In the genomic region with DNA sequence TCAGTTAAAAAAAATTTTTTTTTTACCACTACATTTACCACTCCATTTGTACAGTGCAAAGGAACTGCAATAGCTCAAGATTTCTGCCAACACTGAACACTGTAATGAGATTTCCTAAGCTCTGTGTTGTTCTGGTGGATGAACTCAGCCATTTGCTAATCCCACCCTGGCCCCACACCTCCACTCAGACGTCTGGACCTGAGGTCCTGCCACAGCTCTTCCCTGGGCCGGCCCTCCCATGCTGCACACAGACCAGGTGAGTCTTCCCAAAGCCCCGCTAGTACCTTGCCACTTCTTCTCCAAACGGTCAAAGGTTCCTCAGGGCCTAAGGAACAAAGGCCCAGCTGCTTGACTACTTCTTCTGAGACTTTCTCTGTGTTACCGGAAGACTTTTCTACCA, we compare ENCODE assay signal across 12 cellular contexts. TPM values are rescaled to one million over a fixed set of nuclear protein-coding genes. Genes with fewer than 3 reads are reported as not detected.
A peak's percentile ranks its signal among the peaks of the same experiment; 100 is the strongest.
DNase-seq lines count a peak whose midpoint lies in the region; ATAC-seq and TF ChIP-seq lines count a peak whose summit lies in the region.
"Had no signal": no experiment of that assay in that cellular context is flagged by ENCODE, and none has a peak within 500 bp of the region (broad histone marks: within the 10 kb centered on the region; RNA-seq: fewer than 3 reads in every experiment).

No MANE protein-coding gene starts in this region.

- H3K36me3 Mint-ChIP-seq in activated CD4-positive, alpha-beta T cell treated with anti-CD3 and anti-CD28 coated beads, Interleukin-2, amount 10 ng/mL, durations not matched to agents 24 days and 14 days (ENCODE audit: low read depth): peaks cover 12% of the 10 kb centered on the region
- peaks cover 26% of the 10 kb centered on the region for H3K36me3 Mint-ChIP-seq in activated CD4-positive, alpha-beta T cell treated with anti-CD3 and anti-CD28 coated beads, Interleukin-2, amount 10 ng/mL, durations not matched to agents 7 days and 5 days (ENCODE audit: low read depth)
- H3K36me3 Mint-ChIP-seq in central memory CD8-positive, alpha-beta T cell (ENCODE audit: insufficient read depth): peaks cover 11% of the 10 kb centered on the region
- peaks cover 22% of the 10 kb centered on the region for H3K36me3 Mint-ChIP-seq in memory B cell

- no peak for TF ChIP-seq CTCF in suprapubic skin (IDR thresholded peaks at IDR 0.05)

- H3K27me3 ChIP-seq in suprapubic skin: no peaks in the 10 kb centered on the region

- no peak overlapping the region for H3K4me3 ChIP-seq in suprapubic skin
- H3K4me3 ChIP-seq: mucosa of descending colon had no signal

- peaks cover 83% of the 10 kb centered on the region for H3K4me1 ChIP-seq in suprapubic skin

- H3K9me3 ChIP-seq in suprapubic skin: no peaks in the 10 kb centered on the region
- H3K9me3 ChIP-seq: mucosa of descending colon had no signal

- TF ChIP-seq EP300 in suprapubic skin (IDR thresholded peaks at IDR 0.05): no peak

- no peak for ATAC-seq in central memory CD8-positive, alpha-beta T cell (replicated peaks; ENCODE audit: extremely low read depth, poor library complexity, severe bottlenecking)
- ATAC-seq in memory B cell (ENCODE audit: low read depth) (no peak), GM19467 (IDR thresholded peaks at IDR 0.05; ENCODE audit: unreplicated experiment) (no peak)

- WGBS in suprapubic skin: 82% methylated on average over 5 of the region's 5 CpGs

- peak overlapping the region; percentile 71 for H3K27ac Mint-ChIP-seq in activated CD4-positive, alpha-beta T cell treated with anti-CD3 and anti-CD28 coated beads, Interleukin-2, amount 10 ng/mL, durations not matched to agents 24 days and 14 days
- no peak overlapping the region for H3K27ac Mint-ChIP-seq in activated CD4-positive, alpha-beta T cell treated with anti-CD3 and anti-CD28 coated beads, Interleukin-2, amount 10 ng/mL, durations not matched to agents 7 days and 5 days
- H3K27ac Mint-ChIP-seq in central memory CD8-positive, alpha-beta T cell (ENCODE audit: low read depth): peak overlapping the region; percentile 30
- H3K27ac Mint-ChIP-seq in memory B cell: peak overlapping the region; percentile 28

- CTCF ChIA-PET in activated CD4-positive, alpha-beta T cell treated with anti-CD3 and anti-CD28 coated beads, Interleukin-2, amount 10 ng/mL, durations not matched to agents 7 days and 5 days (lab: Charles Lee): interaction anchor here (0.6 kb wide), 1 partner anchor 16 kb away, joined by 3 read pairs; no protein-coding TSS in a partner anchor

- no peaks in the 10 kb centered on the region for H3K9me3 Mint-ChIP-seq in activated CD4-positive, alpha-beta T cell treated with anti-CD3 and anti-CD28 coated beads, Interleukin-2, amount 10 ng/mL, durations not matched to agents 24 days and 14 days
- no peaks in the 10 kb centered on the region for H3K9me3 Mint-ChIP-seq in activated CD4-positive, alpha-beta T cell treated with anti-CD3 and anti-CD28 coated beads, Interleukin-2, amount 10 ng/mL, durations not matched to agents 7 days and 5 days
- no peaks in the 10 kb centered on the region for H3K9me3 Mint-ChIP-seq in central memory CD8-positive, alpha-beta T cell
- H3K9me3 Mint-ChIP-seq in memory B cell: no peaks in the 10 kb centered on the region

- peaks cover 36% of the 10 kb centered on the region for H3K4me1 Mint-ChIP-seq in activated CD4-positive, alpha-beta T cell treated with anti-CD3 and anti-CD28 coated beads, Interleukin-2, amount 10 ng/mL, durations not matched to agents 24 days and 14 days
- H3K4me1 Mint-ChIP-seq in activated CD4-positive, alpha-beta T cell treated with anti-CD3 and anti-CD28 coated beads, Interleukin-2, amount 10 ng/mL, durations not matched to agents 7 days and 5 days: peaks cover 50% of the 10 kb centered on the region
- peaks cover 61% of the 10 kb centered on the region for H3K4me1 Mint-ChIP-seq in central memory CD8-positive, alpha-beta T cell
- peaks cover 38% of the 10 kb centered on the region for H3K4me1 Mint-ChIP-seq in memory B cell

- H3K27me3 Mint-ChIP-seq in activated CD4-positive, alpha-beta T cell treated with anti-CD3 and anti-CD28 coated beads, Interleukin-2, amount 10 ng/mL, durations not matched to agents 24 days and 14 days: no peaks in the 10 kb centered on the region
- H3K27me3 Mint-ChIP-seq in activated CD4-positive, alpha-beta T cell treated with anti-CD3 and anti-CD28 coated beads, Interleukin-2, amount 10 ng/mL, durations not matched to agents 7 days and 5 days: no peaks in the 10 kb centered on the region
- no peaks in the 10 kb centered on the region for H3K27me3 Mint-ChIP-seq in central memory CD8-positive, alpha-beta T cell
- no peaks in the 10 kb centered on the region for H3K27me3 Mint-ChIP-seq in memory B cell

- POLR2A ChIA-PET in activated CD4-positive, alpha-beta T cell treated with anti-CD3 and anti-CD28 coated beads, Interleukin-2, amount 10 ng/mL, durations not matched to agents 7 days and 5 days (lab: Charles Lee): no interaction called here

- H3K27ac ChIP-seq in suprapubic skin: peak overlapping the region; percentile 84

- TF ChIP-seq POLR2A in suprapubic skin (IDR thresholded peaks at IDR 0.05): no peak

- H3K4me3 Mint-ChIP-seq in activated CD4-positive, alpha-beta T cell treated with anti-CD3 and anti-CD28 coated beads, Interleukin-2, amount 10 ng/mL, durations not matched to agents 24 days and 14 days: no peak overlapping the region
- no peak overlapping the region for H3K4me3 Mint-ChIP-seq in activated CD4-positive, alpha-beta T cell treated with anti-CD3 and anti-CD28 coated beads, Interleukin-2, amount 10 ng/mL, durations not matched to agents 7 days and 5 days
- no peak overlapping the region for H3K4me3 Mint-ChIP-seq in central memory CD8-positive, alpha-beta T cell
- no peak overlapping the region for H3K4me3 Mint-ChIP-seq in memory B cell

- peaks cover 4% of the 10 kb centered on the region for H3K36me3 ChIP-seq in suprapubic skin

- no peak for DNase-seq in activated CD4-positive, alpha-beta T cell treated with anti-CD3 and anti-CD28 coated beads, Interleukin-2, amount 10 ng/mL, durations not matched to agents 24 days and 14 days
- no peak for DNase-seq in activated CD4-positive, alpha-beta T cell treated with anti-CD3 and anti-CD28 coated beads, Interleukin-2, amount 10 ng/mL, durations not matched to agents 7 days and 5 days
- no peak for DNase-seq in central memory CD8-positive, alpha-beta T cell (ENCODE audit: low spot score in 2 of 2)
- DNase-seq in memory B cell (ENCODE audit: low spot score in 2 of 2): no peak
- DNase-seq in suprapubic skin (ENCODE audit: low spot score in 2 of 2): no peak
- no peak for DNase-seq in globus pallidus (ENCODE audit: low spot score)
- no peak for DNase-seq in NCI-H146 (lab: John Stamatoyannopoulos, UW)
- DNase-seq: 8988T; activated CD8-positive, alpha-beta memory T cell treated with anti-CD3 and anti-CD28 coated beads, Interleukin-2, amount 50 U/mL, for 48 hours; NCI-H1694 treated with DMSO at 0.1 percent for 48 hours had no signal

- intact Hi-C loops in activated CD4-positive, alpha-beta T cell treated with anti-CD3 and anti-CD28 coated beads, Interleukin-2, amount 10 ng/mL, durations not matched to agents 24 days and 14 days (cut with micrococcal nuclease): no loop called here

RNA-seq across cellular contexts. Expression of gene SLC45A1, which starts 56.4 kb away (rescaled TPM):
- total RNA-seq in activated CD4-positive, alpha-beta T cell treated with anti-CD3 and anti-CD28 coated beads, Interleukin-2, amount 10 ng/mL, durations not matched to agents 24 days and 14 days: 0.12 and 0.38 TPM in 2 replicates
- under 1 TPM; 0.32 to 0.44 TPM for total RNA-seq in activated CD4-positive, alpha-beta T cell treated with anti-CD3 and anti-CD28 coated beads, Interleukin-2, amount 10 ng/mL, durations not matched to agents 7 days and 5 days
- total RNA-seq in suprapubic skin: 1 to 10 TPM in 1 of 4 donors, under 1 TPM in 3; 0.76 to 1.6 (median 0.86) TPM
